Comparison of ENCODE assay signal across 14 cellular contexts in genomic region chr11:48096588-48097525, GRCh38.
DNase-seq lines count a peak whose midpoint lies in the region; ATAC-seq and TF ChIP-seq lines count a peak whose summit lies in the region.
"Had no signal": no experiment of that assay in that cellular context is flagged by ENCODE, and none has a peak within 500 bp of the region (broad histone marks: within the 10 kb centered on the region; RNA-seq: fewer than 3 reads in every experiment).

No MANE protein-coding gene starts in this region.

- no peak for TF ChIP-seq CTCF in PC-3 (conservative IDR thresholded peaks at IDR 0.05; ENCODE audit: low read depth, low read length)
- no peak for TF ChIP-seq CTCF in mammary epithelial cell (conservative IDR thresholded peaks at IDR 0.05 in 1 of 2, IDR thresholded peaks at IDR 0.05 in 1 of 2; ENCODE audit: extremely low read depth in 1 of 2, insufficient read depth in 1 of 2, low read depth in 1 of 2, low read length in 2 of 2)
- no peak for TF ChIP-seq CTCF in neural progenitor cell (IDR thresholded peaks at IDR 0.05)

- peaks cover 49% of the 10 kb centered on the region for H3K4me1 ChIP-seq in PC-3 (ENCODE audit: insufficient read depth, low read length)
- no peaks in the 10 kb centered on the region for H3K4me1 ChIP-seq in mammary epithelial cell (ENCODE audit: insufficient read depth, low read length)
- H3K4me1 ChIP-seq in neural progenitor cell: peaks cover 26% of the 10 kb centered on the region

- POLR2A ChIA-PET in PC-3 (lab: Charles Lee; ENCODE audit: unreplicated experiment): no interaction called here

- no peaks in the 10 kb centered on the region for H3F3A ChIP-seq in PC-3 (ENCODE audit: low read length, unreplicated experiment)
- no peaks in the 10 kb centered on the region for H3F3A ChIP-seq in neural progenitor cell (ENCODE audit: low read depth)

- H3K36me3 ChIP-seq in H7 (replicated peaks; ENCODE audit: control insufficient read depth, insufficient read depth, low read length) (no peaks in the 10 kb centered on the region), PC-3 (ENCODE audit: low read depth, low read length) (no peaks in the 10 kb centered on the region), mammary epithelial cell (ENCODE audit: insufficient read depth, low read length) (no peaks in the 10 kb centered on the region), neural progenitor cell (no peaks in the 10 kb centered on the region)
- H3K36me3 ChIP-seq: SJSA1 had no signal

- H3K27ac ChIP-seq in PC-3 (ENCODE audit: low read length) (peak overlapping the region; percentile 73), mammary epithelial cell (ENCODE audit: insufficient read depth, low read depth, low read length) (no peak overlapping the region), neural progenitor cell (no peak overlapping the region)
- H3K27ac ChIP-seq: KMS-11, SJSA1 had no signal

- no peaks in the 10 kb centered on the region for H3K36me3 Mint-ChIP-seq in neural progenitor cell
- H3K36me3 Mint-ChIP-seq: mesothelial cell of epicardium had no signal

- H3K27me3 ChIP-seq in H7 (ENCODE audit: control insufficient read depth, insufficient read depth, low read length) (no peaks in the 10 kb centered on the region), PC-3 (ENCODE audit: low read length) (no peaks in the 10 kb centered on the region), mammary epithelial cell (ENCODE audit: insufficient read depth, low read length) (no peaks in the 10 kb centered on the region), neural progenitor cell (no peaks in the 10 kb centered on the region)
- H3K27me3 ChIP-seq: SJSA1 had no signal

- H2AFZ ChIP-seq in PC-3 (ENCODE audit: low read length) (no peak overlapping the region), mammary epithelial cell (ENCODE audit: low read depth, low read length) (no peak overlapping the region), neural progenitor cell (replicated peaks) (no peak overlapping the region)

- WGBS in mammary epithelial cell (ENCODE audit: low coverage, missing lambda C conversion rate): 81% methylated on average over 6 of the region's 6 CpGs

- no peak overlapping the region for H3K4me3 Mint-ChIP-seq in neural progenitor cell
- H3K4me3 Mint-ChIP-seq: mesothelial cell of epicardium had no signal

- ATAC-seq in PC-3: peak; percentile 62

- H3K4me1 Mint-ChIP-seq in neural progenitor cell: peaks cover 61% of the 10 kb centered on the region

- dilution Hi-C loops in mammary epithelial cell (cut with HindIII; ENCODE audit: low sequenced_read_pairs): no loop called here

- in situ Hi-C loops in mammary epithelial cell (cut with MboI; ENCODE audit: low sequenced_read_pairs in 2 of 2): no loop called here

- H4K20me1 ChIP-seq in PC-3 (ENCODE audit: low read length): no peaks in the 10 kb centered on the region
- no peaks in the 10 kb centered on the region for H4K20me1 ChIP-seq in mammary epithelial cell (ENCODE audit: insufficient read depth, low read length)
- peaks cover 76% of the 10 kb centered on the region for H4K20me1 ChIP-seq in neural progenitor cell (ENCODE audit: low read depth)

- H3K9me3 Mint-ChIP-seq in neural progenitor cell: no peaks in the 10 kb centered on the region
- H3K9me3 Mint-ChIP-seq: mesothelial cell of epicardium had no signal

- H3K9ac ChIP-seq in PC-3 (ENCODE audit: low read length): peak overlapping the region; percentile 21; the same call in 1 of the 2 replicates
- H3K9ac ChIP-seq in mammary epithelial cell (ENCODE audit: insufficient read depth, low read length): no peak overlapping the region
- no peak overlapping the region for H3K9ac ChIP-seq in neural progenitor cell
- H3K9ac ChIP-seq: KMS-11 had no signal

- H3K27ac Mint-ChIP-seq in neural progenitor cell: peak overlapping the region; percentile 87
- H3K27ac Mint-ChIP-seq: mesothelial cell of epicardium had no signal

- peak overlapping the region; percentile 50 for H3K4me2 ChIP-seq in PC-3 (ENCODE audit: low read length)
- no peak overlapping the region for H3K4me2 ChIP-seq in mammary epithelial cell (ENCODE audit: insufficient read depth, low read depth, low read length)
- H3K4me2 ChIP-seq in neural progenitor cell: no peak overlapping the region
- H3K4me2 ChIP-seq: KMS-11 had no signal

- CTCF ChIA-PET in PC-3 (lab: Charles Lee) (no interaction called here), mammary epithelial cell (lab: Charles Lee; ENCODE audit: low non-redundant PET) (no interaction called here)

- DNase-seq in H7 (peak; percentile 47), PC-3 (peak; percentile 82), mammary epithelial cell (peak; percentile 64), neural progenitor cell (ENCODE audit: low spot score) (no peak), AG08396 (ENCODE audit: low spot score) (no peak), occipital lobe (lab: John Stamatoyannopoulos, UW) (no peak), NCI-H1694 (lab: John Stamatoyannopoulos, UW) (no peak)
- DNase-seq: DMS53; NCI-H2171 treated with DMSO at 0.1 percent for 48 hours; stimulated activated CD8-positive, alpha-beta memory T cell treated with anti-CD3 and anti-CD28 coated beads, Interleukin-4, amount 100 ng/mL, for 48 hours had no signal

- H3K79me2 ChIP-seq in PC-3 (ENCODE audit: low read length) (peaks cover 65% of the 10 kb centered on the region), mammary epithelial cell (ENCODE audit: insufficient read depth, low read length) (no peaks in the 10 kb centered on the region), neural progenitor cell (ENCODE audit: low read depth) (peaks cover 5% of the 10 kb centered on the region)

- H3K9me3 ChIP-seq in PC-3 (ENCODE audit: low read length) (no peaks in the 10 kb centered on the region), mammary epithelial cell (replicated peaks; ENCODE audit: insufficient read depth, low read length) (no peaks in the 10 kb centered on the region), neural progenitor cell (ENCODE audit: low read depth) (no peaks in the 10 kb centered on the region)
- H3K9me3 ChIP-seq: SJSA1 had no signal

- H3K9me2 ChIP-seq in PC-3 (replicated peaks; ENCODE audit: low read length): no peaks in the 10 kb centered on the region

- H3K4me3 ChIP-seq in H7 (ENCODE audit: insufficient read depth, low read depth, low read length) (no peak overlapping the region), PC-3 (ENCODE audit: low read length) (no peak overlapping the region), mammary epithelial cell (replicated peaks in 1 of 3; ENCODE audit: insufficient read depth in 1 of 3, low read depth in 2 of 3, low read length in 3 of 3) (no peak overlapping the region), neural progenitor cell (no peak overlapping the region)
- H3K4me3 ChIP-seq: SJSA1, skin epidermis had no signal

- no peaks in the 10 kb centered on the region for H3K27me3 Mint-ChIP-seq in neural progenitor cell (ENCODE audit: insufficient read depth, low read depth)

- intact Hi-C loops in PC-3 (cut with micrococcal nuclease) (no loop called here), mammary epithelial cell (cut with micrococcal nuclease) (no loop called here)

- BruUV-seq in PC-3 (replicated peaks; lab: Mats Ljungman, UMichigan) (no TSS peak), mammary epithelial cell (replicated peaks; lab: Mats Ljungman, UMichigan) (no TSS peak)

Comparison
In these comparisons a context has a peak if more than half of its experiments do, and no peak if none do; other contexts are left out.
1. DNase-seq: peak in H7 (single experiment), PC-3 (single experiment) and mammary epithelial cell (single experiment); none in neural progenitor cell (single experiment), AG08396 (single experiment), occipital lobe (single experiment) and NCI-H1694 (single experiment).